In the genomic region with DNA sequence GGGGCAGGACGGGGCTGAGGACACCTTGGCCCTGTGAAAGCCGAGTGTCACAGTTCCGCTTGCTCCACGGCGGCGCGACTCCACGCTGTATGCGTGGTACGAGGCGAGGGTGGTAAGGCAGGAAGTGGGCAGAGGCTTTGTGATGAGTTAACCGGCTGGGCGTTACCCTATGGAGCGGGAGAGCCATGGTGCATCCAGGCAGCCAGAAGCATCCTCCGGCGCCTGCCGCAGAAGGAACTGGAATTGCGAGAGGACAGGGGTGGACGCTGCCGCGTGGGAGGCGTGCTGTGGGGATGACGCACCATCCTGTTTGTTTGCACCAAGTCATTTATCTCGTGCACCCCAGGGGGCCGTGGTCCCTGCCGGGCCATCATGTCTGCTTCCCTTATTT, we compare ENCODE assay signal across 28 cellular contexts.
"Had no signal": no experiment of that assay in that cellular context is flagged by ENCODE, and none has a peak within 500 bp of the region (broad histone marks: within the 10 kb centered on the region; RNA-seq: fewer than 3 reads in every experiment).

No MANE protein-coding gene starts in this region.

- H2AFZ ChIP-seq: hepatocyte had no signal

- H3K27me3 ChIP-seq: adrenal gland, body of pancreas, colonic mucosa, hepatocyte, neutrophil, ovary, vagina had no signal

- H3K36me3 Mint-ChIP-seq: activated naive CD8-positive, alpha-beta T cell treated with anti-CD3 and anti-CD28 coated beads for 36 hours; immature natural killer cell; natural killer cell treated with Interleukin-12 subunit alpha and Interleukin-12 subunit beta and Interleukin-15 and Interleukin-18, amount 100 ng/mL, for 72 hours; stimulated activated effector memory CD8-positive, alpha-beta T cell treated with anti-CD3 and anti-CD28 coated beads, Interleukin-12 subunit alpha, Interleukin-12 subunit beta, amount 100 ng/mL, for 72 hours; type B pancreatic cell had no signal

- DNase-seq: activated CD4-positive, alpha-beta T cell treated with anti-CD3 and anti-CD28 coated beads for 48 hours; activated CD4-positive, alpha-beta T cell treated with anti-CD3 and anti-CD28 coated beads, Interleukin-2, amount 50 U/mL, for 48 hours; activated CD8-positive, alpha-beta memory T cell treated with anti-CD3 and anti-CD28 coated beads for 24 hours; activated effector memory CD4-positive, alpha-beta T cell treated with Interleukin-2 at 50 U/mL for 16 hours; activated naive CD4-positive, alpha-beta T cell treated with Interleukin-2 at 50 U/mL for 16 hours; activated naive CD8-positive, alpha-beta T cell treated with anti-CD3 and anti-CD28 coated beads for 36 hours; adrenal gland; body of pancreas; colonic mucosa; dorsolateral prefrontal cortex; effector memory CD4-positive, alpha-beta T cell; glutamatergic neuron; immature natural killer cell; ovary; stimulated activated CD4-positive, alpha-beta T cell treated with anti-CD3 and anti-CD28 coated beads, Interleukin-4, amount 100 ng/mL, for 24 hours; T-helper 1 cell; WERI-Rb-1 had no signal

- H3K36me3 ChIP-seq: adrenal gland, colonic mucosa, neutrophil, ovary, thoracic aorta, vagina, WERI-Rb-1 had no signal

- H3K4me1 ChIP-seq: adrenal gland, body of pancreas, colonic mucosa, vagina had no signal

- H3K9me3 Mint-ChIP-seq: activated naive CD8-positive, alpha-beta T cell treated with anti-CD3 and anti-CD28 coated beads for 36 hours; natural killer cell treated with Interleukin-12 subunit alpha and Interleukin-12 subunit beta and Interleukin-15 and Interleukin-18, amount 100 ng/mL, for 72 hours; type B pancreatic cell had no signal

- H3K27ac Mint-ChIP-seq: activated naive CD8-positive, alpha-beta T cell treated with anti-CD3 and anti-CD28 coated beads for 36 hours; immature natural killer cell; memory B cell; natural killer cell treated with Interleukin-12 subunit alpha and Interleukin-12 subunit beta and Interleukin-15 and Interleukin-18, amount 100 ng/mL, for 72 hours; progenitor cell of endocrine pancreas; stimulated activated effector memory CD8-positive, alpha-beta T cell treated with anti-CD3 and anti-CD28 coated beads, Interleukin-12 subunit alpha, Interleukin-12 subunit beta, amount 100 ng/mL, for 72 hours; stimulated activated naive CD8-positive, alpha-beta T cell treated with anti-CD3 and anti-CD28 coated beads, Interleukin-15, Interleukin-2, amounts not matched to agents 100 ng/mL and 50 ng/mL, for 24 hours; type B pancreatic cell had no signal

- H3K9me3 ChIP-seq: adrenal gland, body of pancreas, colonic mucosa, neutrophil, thoracic aorta, vagina had no signal

- H3K4me1 Mint-ChIP-seq: activated naive CD8-positive, alpha-beta T cell treated with anti-CD3 and anti-CD28 coated beads for 36 hours; immature natural killer cell; memory B cell had no signal

- H3K4me3 Mint-ChIP-seq: activated naive CD8-positive, alpha-beta T cell treated with anti-CD3 and anti-CD28 coated beads for 36 hours; immature natural killer cell; memory B cell; natural killer cell treated with Interleukin-12 subunit alpha and Interleukin-12 subunit beta and Interleukin-15 and Interleukin-18, amount 100 ng/mL, for 72 hours; stimulated activated effector memory CD8-positive, alpha-beta T cell treated with anti-CD3 and anti-CD28 coated beads, Interleukin-12 subunit alpha, Interleukin-12 subunit beta, amount 100 ng/mL, for 72 hours; stimulated activated naive CD8-positive, alpha-beta T cell treated with anti-CD3 and anti-CD28 coated beads, Interleukin-15, Interleukin-2, amounts not matched to agents 100 ng/mL and 50 ng/mL, for 24 hours; type B pancreatic cell had no signal

- H3K4me2 ChIP-seq: hepatocyte had no signal

- H3K4me3 ChIP-seq: adrenal gland, body of pancreas, colonic mucosa, dorsolateral prefrontal cortex, hepatocyte, ovary, skin epidermis, thoracic aorta, vagina had no signal

- H3K27ac ChIP-seq: adrenal gland, body of pancreas, colonic mucosa, dorsolateral prefrontal cortex, hepatocyte, neutrophil, ovary, skin epidermis, thoracic aorta, vagina, WERI-Rb-1 had no signal
